25 cellular contexts compared by ENCODE assay signal in the genomic region with DNA sequence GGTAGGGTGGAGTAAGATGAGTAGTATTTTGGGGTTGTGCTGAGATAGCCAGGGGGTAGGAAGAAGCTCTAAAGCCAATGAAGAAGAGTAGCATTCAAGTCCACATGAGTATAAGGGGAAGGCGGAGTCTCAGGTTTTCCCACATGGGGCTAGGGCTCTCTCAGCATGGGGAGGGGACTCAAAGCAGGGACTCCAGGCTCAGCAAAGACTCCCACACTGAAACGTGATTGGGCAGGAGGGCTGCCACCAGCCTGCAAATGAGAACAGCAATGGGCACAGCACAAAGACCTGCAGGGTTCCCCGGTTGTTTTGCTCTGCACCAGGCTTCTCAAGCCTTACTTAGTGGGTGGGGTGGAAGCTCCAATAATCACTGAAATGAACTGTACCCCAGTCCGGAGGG. TPM values are rescaled to one million over a fixed set of nuclear protein-coding genes. Genes with fewer than 3 reads are reported as not detected.
"Had no signal": no experiment of that assay in that cellular context is flagged by ENCODE, and none has a peak within 500 bp of the region (broad histone marks: within the 10 kb centered on the region; RNA-seq: fewer than 3 reads in every experiment).

No MANE protein-coding gene starts in this region.

- H3K36me3 Mint-ChIP-seq: stimulated activated effector memory CD8-positive, alpha-beta T cell treated with anti-CD3 and anti-CD28 coated beads, Interleukin-12 subunit alpha, Interleukin-12 subunit beta, amount 100 ng/mL, for 72 hours had no signal

- H3K79me2 ChIP-seq: hepatocyte had no signal

- H2AFZ ChIP-seq: hepatocyte had no signal

- DNase-seq: dorsolateral prefrontal cortex; effector CD8-positive, alpha-beta T cell; glutamatergic neuron; left colon; left ventricle myocardium superior; naive B cell; stimulated activated CD4-positive, alpha-beta T cell treated with anti-CD3 and anti-CD28 coated beads, Interleukin-4, amount 100 ng/mL, for 1 hour; stimulated activated CD8-positive, alpha-beta memory T cell treated with anti-CD3 and anti-CD28 coated beads, Interleukin-4, amount 100 ng/mL, for 48 hours; stimulated activated naive CD8-positive, alpha-beta T cell treated with anti-CD3 and anti-CD28 coated beads, Interleukin-15, Interleukin-2, amounts not matched to agents 100 U/mL and 50 U/mL, for 24 hours; upper lobe of left lung; uterus had no signal

- H3K27ac ChIP-seq: coronary artery, dorsolateral prefrontal cortex, gastroesophageal sphincter, hepatocyte, neutrophil, suprapubic skin, thyroid gland, upper lobe of left lung, uterus had no signal

- H3K4me1 ChIP-seq: gastroesophageal sphincter, right atrium auricular region, thyroid gland, upper lobe of left lung, uterus had no signal

- H3K4me3 Mint-ChIP-seq: nephron; stimulated activated effector memory CD8-positive, alpha-beta T cell treated with anti-CD3 and anti-CD28 coated beads, Interleukin-12 subunit alpha, Interleukin-12 subunit beta, amount 100 ng/mL, for 72 hours had no signal

- H3K9me3 ChIP-seq: neutrophil, right atrium auricular region, suprapubic skin, thyroid gland, uterus had no signal

- H3K4me1 Mint-ChIP-seq: naive B cell, nephron had no signal

- H3K4me3 ChIP-seq: coronary artery, dorsolateral prefrontal cortex, gastroesophageal sphincter, hepatocyte, lung, right atrium auricular region, smooth muscle cell, suprapubic skin, thyroid gland, upper lobe of left lung, uterus had no signal

- H3K27ac Mint-ChIP-seq: naive B cell; nephron; stimulated activated effector memory CD8-positive, alpha-beta T cell treated with anti-CD3 and anti-CD28 coated beads, Interleukin-12 subunit alpha, Interleukin-12 subunit beta, amount 100 ng/mL, for 72 hours had no signal

- ATAC-seq: gastroesophageal sphincter; left colon; left ventricle myocardium superior; stimulated activated effector memory CD8-positive, alpha-beta T cell treated with anti-CD3 and anti-CD28 coated beads, Interleukin-12 subunit alpha, Interleukin-12 subunit beta, amount 100 ng/mL, for 72 hours; stimulated activated naive CD8-positive, alpha-beta T cell treated with anti-CD3 and anti-CD28 coated beads, Interleukin-15, Interleukin-2, amounts not matched to agents 100 U/mL and 50 U/mL, for 24 hours had no signal

- H3K27me3 ChIP-seq: gastroesophageal sphincter, hepatocyte, neutrophil, right atrium auricular region, suprapubic skin, thyroid gland, upper lobe of left lung, uterus had no signal

- H3K36me3 ChIP-seq: gastroesophageal sphincter, neutrophil, suprapubic skin, thyroid gland, upper lobe of left lung, uterus had no signal

- H3K4me2 ChIP-seq: hepatocyte had no signal

RNA-seq across cellular contexts. Expression of a gene that starts 1.5 kb away (rescaled TPM):
- total RNA-seq: chondrocyte, hepatocyte, kidney epithelial cell, lung, osteoblast, smooth muscle cell, thyroid gland had no signal
- polyA plus RNA-seq: smooth muscle cell had no signal
